Comparison of ENCODE assay signal across 1 cellular context in the genomic region with DNA sequence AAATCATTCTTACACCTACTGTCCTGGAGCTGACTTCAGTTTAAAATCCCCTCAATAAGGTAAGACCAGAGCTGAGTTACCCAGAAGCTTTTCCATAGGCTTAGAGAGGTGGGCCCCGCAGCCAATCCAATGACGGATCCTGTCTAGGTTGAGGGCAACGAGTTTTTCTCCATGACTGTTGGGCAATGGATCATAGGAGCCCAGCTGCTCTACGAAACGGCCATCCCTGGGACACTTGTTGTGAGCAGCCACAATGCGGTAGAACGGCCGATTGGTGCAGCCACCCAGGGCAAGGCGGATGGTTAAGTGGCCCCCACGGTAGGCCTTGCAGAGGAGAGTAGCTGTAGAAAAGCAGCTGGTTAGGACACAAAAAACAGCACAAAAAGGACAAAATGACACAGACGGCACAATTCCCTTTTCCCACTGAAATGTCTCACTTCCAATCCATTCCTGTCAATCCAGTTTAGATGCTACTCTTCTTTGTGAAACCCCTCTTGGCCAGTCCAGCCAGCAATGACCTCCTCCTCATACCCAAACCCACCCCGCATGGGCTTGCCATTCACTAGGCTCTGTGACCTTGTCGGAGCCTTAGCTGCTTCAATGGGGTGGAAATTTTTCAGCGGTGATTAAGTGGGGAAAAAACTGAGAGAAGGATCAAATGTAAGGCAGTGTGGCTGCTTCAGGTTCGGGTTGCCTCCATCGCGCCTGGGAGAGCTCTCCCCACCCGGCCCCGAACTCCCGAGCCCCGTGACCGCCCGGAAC.
TF ChIP-seq lines count a peak whose summit lies in the region.

No MANE protein-coding gene starts in this region.

TF ChIP-seq in HepG2, 621 proteins besides CTCF, POLR2A, EP300 and RAD21 (continued from another document and continues in another):
- TF ChIP-seq, protein P1, sequence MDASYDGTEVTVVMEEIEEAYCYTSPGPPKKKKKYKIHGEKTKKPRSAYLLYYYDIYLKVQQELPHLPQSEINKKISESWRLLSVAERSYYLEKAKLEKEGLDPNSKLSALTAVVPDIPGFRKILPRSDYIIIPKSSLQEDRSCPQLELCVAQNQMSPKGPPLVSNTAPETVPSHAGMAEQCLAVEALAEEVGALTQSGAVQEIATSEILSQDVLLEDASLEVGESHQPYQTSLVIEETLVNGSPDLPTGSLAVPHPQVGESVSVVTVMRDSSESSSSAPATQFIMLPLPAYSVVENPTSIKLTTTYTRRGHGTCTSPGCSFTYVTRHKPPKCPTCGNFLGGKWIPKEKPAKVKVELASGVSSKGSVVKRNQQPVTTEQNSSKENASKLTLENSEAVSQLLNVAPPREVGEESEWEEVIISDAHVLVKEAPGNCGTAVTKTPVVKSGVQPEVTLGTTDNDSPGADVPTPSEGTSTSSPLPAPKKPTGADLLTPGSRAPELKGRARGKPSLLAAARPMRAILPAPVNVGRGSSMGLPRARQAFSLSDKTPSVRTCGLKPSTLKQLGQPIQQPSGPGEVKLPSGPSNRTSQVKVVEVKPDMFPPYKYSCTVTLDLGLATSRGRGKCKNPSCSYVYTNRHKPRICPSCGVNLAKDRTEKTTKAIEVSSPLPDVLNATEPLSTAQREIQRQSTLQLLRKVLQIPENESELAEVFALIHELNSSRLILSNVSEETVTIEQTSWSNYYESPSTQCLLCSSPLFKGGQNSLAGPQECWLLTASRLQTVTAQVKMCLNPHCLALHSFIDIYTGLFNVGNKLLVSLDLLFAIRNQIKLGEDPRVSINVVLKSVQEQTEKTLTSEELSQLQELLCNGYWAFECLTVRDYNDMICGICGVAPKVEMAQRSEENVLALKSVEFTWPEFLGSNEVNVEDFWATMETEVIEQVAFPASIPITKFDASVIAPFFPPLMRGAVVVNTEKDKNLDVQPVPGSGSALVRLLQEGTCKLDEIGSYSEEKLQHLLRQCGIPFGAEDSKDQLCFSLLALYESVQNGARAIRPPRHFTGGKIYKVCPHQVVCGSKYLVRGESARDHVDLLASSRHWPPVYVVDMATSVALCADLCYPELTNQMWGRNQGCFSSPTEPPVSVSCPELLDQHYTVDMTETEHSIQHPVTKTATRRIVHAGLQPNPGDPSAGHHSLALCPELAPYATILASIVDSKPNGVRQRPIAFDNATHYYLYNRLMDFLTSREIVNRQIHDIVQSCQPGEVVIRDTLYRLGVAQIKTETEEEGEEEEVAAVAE (CRISPR knock-in tag; IDR thresholded peaks at IDR 0.05; ENCODE audit: borderline replicate concordance), result peak; percentile 76
- TF ChIP-seq, protein P2, sequence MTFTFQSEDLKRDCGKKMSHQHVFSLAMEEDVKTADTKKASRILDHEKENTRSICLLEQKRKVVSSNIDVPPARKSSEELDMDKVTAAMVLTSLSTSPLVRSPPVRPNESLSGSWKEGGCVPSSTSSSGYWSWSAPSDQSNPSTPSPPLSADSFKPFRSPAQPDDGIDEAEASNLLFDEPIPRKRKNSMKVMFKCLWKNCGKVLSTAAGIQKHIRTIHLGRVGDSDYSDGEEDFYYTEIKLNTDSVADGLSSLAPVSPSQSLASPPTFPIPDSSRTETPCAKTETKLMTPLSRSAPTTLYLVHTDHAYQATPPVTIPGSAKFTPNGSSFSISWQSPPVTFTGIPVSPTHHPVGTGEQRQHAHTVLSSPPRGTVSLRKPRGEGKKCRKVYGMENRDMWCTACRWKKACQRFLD (CRISPR knock-in tag; IDR thresholded peaks at IDR 0.05; ENCODE audit: borderline replicate concordance), result no peak
- TF ChIP-seq ZNF44 (CRISPR knock-in tag; IDR thresholded peaks at IDR 0.05) (no peak; the same call in 1 of the 2 replicates), ISX (CRISPR knock-in tag; conservative IDR thresholded peaks at IDR 0.05) (0 out of 2 replicates have a peak, but pooled peaks have one; percentile 47), MED13 (CRISPR knock-in tag; IDR thresholded peaks at IDR 0.05) (0 out of 2 replicates have a peak, but pooled peaks have one; percentile 40), ZNF572 (CRISPR knock-in tag; IDR thresholded peaks at IDR 0.05) (no peak), DR1 (CRISPR knock-in tag; IDR thresholded peaks at IDR 0.05) (no peak; the same call in 1 of the 2 replicates), FOXC1 (CRISPR knock-in tag; IDR thresholded peaks at IDR 0.05; ENCODE audit: borderline replicate concordance) (no peak), ATAD3A (CRISPR knock-in tag; IDR thresholded peaks at IDR 0.05) (no peak), ZFP90 (CRISPR knock-in tag; IDR thresholded peaks at IDR 0.05; ENCODE audit: borderline replicate concordance) (no peak), SPEN (CRISPR knock-in tag; IDR thresholded peaks at IDR 0.05; ENCODE audit: low read depth) (no peak), ZNF788 (CRISPR knock-in tag; IDR thresholded peaks at IDR 0.05; ENCODE audit: borderline replicate concordance) (no peak), ZNF570 (CRISPR knock-in tag; IDR thresholded peaks at IDR 0.05; ENCODE audit: borderline replicate concordance) (no peak), NR2F2 (IDR thresholded peaks at IDR 0.05; ENCODE audit: borderline replicate concordance, low read depth) (no peak), ZNF878 (CRISPR knock-in tag; IDR thresholded peaks at IDR 0.05) (no peak), AKAP8 (CRISPR knock-in tag; IDR thresholded peaks at IDR 0.05) (no peak), NAIF1 (CRISPR knock-in tag; IDR thresholded peaks at IDR 0.05; ENCODE audit: borderline replicate concordance) (0 out of 2 replicates have a peak, but pooled peaks have one; percentile 4), PHB2 (IDR thresholded peaks at IDR 0.05; ENCODE audit: partially characterized antibody) (no peak), TEAD3 (CRISPR knock-in tag; optimal IDR thresholded peaks at IDR 0.05; ENCODE audit: borderline replicate concordance) (no peak), ZNF674 (CRISPR knock-in tag; IDR thresholded peaks at IDR 0.05; ENCODE audit: low read depth) (no peak), ZFP36 (IDR thresholded peaks at IDR 0.05; ENCODE audit: borderline replicate concordance, low read depth, low read length, partially characterized antibody) (no peak), ATF7-NPFF (CRISPR knock-in tag; IDR thresholded peaks at IDR 0.05; ENCODE audit: low read depth) (0 out of 2 replicates have a peak, but pooled peaks have one; percentile 42), U2AF2 (IDR thresholded peaks at IDR 0.05; ENCODE audit: low read depth, low read length) (no peak), ZNF616 (CRISPR knock-in tag; IDR thresholded peaks at IDR 0.05; ENCODE audit: low read depth) (no peak), THAP11 (CRISPR knock-in tag; IDR thresholded peaks at IDR 0.05) (no peak), ZNF546 (CRISPR knock-in tag; conservative IDR thresholded peaks at IDR 0.05) (no peak), TGIF2 (CRISPR knock-in tag; IDR thresholded peaks at IDR 0.05) (peak; percentile 56; the same call in 1 of the 2 replicates), REXO4 (CRISPR knock-in tag; IDR thresholded peaks at IDR 0.05; ENCODE audit: borderline replicate concordance) (no peak), NCOA1 (CRISPR knock-in tag; IDR thresholded peaks at IDR 0.05) (no peak)
- TF ChIP-seq, protein P3, sequence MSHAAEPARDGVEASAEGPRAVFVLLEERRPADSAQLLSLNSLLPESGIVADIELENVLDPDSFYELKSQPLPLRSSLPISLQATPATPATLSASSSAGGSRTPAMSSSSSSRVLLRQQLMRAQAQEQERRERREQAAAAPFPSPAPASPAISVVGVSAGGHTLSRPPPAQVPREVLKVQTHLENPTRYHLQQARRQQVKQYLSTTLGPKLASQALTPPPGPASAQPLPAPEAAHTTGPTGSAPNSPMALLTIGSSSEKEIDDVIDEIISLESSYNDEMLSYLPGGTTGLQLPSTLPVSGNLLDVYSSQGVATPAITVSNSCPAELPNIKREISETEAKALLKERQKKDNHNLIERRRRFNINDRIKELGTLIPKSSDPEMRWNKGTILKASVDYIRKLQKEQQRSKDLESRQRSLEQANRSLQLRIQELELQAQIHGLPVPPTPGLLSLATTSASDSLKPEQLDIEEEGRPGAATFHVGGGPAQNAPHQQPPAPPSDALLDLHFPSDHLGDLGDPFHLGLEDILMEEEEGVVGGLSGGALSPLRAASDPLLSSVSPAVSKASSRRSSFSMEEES (CRISPR knock-in tag; IDR thresholded peaks at IDR 0.05), result no peak
- TF ChIP-seq, protein P4, sequence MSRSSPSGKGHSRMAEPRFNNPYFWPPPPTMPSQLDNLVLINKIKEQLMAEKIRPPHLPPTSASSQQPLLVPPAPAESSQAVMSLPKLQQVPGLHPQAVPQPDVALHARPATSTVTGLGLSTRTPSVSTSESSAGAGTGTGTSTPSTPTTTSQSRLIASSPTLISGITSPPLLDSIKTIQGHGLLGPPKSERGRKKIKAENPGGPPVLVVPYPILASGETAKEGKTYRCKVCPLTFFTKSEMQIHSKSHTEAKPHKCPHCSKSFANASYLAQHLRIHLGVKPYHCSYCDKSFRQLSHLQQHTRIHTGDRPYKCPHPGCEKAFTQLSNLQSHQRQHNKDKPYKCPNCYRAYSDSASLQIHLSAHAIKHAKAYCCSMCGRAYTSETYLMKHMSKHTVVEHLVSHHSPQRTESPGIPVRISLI (CRISPR knock-in tag; IDR thresholded peaks at IDR 0.05; ENCODE audit: borderline replicate concordance), result 0 out of 2 replicates have a peak, but pooled peaks have one; percentile 22
- TF ChIP-seq, protein P5, sequence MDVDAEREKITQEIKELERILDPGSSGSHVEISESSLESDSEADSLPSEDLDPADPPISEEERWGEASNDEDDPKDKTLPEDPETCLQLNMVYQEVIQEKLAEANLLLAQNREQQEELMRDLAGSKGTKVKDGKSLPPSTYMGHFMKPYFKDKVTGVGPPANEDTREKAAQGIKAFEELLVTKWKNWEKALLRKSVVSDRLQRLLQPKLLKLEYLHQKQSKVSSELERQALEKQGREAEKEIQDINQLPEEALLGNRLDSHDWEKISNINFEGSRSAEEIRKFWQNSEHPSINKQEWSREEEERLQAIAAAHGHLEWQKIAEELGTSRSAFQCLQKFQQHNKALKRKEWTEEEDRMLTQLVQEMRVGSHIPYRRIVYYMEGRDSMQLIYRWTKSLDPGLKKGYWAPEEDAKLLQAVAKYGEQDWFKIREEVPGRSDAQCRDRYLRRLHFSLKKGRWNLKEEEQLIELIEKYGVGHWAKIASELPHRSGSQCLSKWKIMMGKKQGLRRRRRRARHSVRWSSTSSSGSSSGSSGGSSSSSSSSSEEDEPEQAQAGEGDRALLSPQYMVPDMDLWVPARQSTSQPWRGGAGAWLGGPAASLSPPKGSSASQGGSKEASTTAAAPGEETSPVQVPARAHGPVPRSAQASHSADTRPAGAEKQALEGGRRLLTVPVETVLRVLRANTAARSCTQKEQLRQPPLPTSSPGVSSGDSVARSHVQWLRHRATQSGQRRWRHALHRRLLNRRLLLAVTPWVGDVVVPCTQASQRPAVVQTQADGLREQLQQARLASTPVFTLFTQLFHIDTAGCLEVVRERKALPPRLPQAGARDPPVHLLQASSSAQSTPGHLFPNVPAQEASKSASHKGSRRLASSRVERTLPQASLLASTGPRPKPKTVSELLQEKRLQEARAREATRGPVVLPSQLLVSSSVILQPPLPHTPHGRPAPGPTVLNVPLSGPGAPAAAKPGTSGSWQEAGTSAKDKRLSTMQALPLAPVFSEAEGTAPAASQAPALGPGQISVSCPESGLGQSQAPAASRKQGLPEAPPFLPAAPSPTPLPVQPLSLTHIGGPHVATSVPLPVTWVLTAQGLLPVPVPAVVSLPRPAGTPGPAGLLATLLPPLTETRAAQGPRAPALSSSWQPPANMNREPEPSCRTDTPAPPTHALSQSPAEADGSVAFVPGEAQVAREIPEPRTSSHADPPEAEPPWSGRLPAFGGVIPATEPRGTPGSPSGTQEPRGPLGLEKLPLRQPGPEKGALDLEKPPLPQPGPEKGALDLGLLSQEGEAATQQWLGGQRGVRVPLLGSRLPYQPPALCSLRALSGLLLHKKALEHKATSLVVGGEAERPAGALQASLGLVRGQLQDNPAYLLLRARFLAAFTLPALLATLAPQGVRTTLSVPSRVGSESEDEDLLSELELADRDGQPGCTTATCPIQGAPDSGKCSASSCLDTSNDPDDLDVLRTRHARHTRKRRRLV (CRISPR knock-in tag; IDR thresholded peaks at IDR 0.05), result no peak
- TF ChIP-seq, protein P6, sequence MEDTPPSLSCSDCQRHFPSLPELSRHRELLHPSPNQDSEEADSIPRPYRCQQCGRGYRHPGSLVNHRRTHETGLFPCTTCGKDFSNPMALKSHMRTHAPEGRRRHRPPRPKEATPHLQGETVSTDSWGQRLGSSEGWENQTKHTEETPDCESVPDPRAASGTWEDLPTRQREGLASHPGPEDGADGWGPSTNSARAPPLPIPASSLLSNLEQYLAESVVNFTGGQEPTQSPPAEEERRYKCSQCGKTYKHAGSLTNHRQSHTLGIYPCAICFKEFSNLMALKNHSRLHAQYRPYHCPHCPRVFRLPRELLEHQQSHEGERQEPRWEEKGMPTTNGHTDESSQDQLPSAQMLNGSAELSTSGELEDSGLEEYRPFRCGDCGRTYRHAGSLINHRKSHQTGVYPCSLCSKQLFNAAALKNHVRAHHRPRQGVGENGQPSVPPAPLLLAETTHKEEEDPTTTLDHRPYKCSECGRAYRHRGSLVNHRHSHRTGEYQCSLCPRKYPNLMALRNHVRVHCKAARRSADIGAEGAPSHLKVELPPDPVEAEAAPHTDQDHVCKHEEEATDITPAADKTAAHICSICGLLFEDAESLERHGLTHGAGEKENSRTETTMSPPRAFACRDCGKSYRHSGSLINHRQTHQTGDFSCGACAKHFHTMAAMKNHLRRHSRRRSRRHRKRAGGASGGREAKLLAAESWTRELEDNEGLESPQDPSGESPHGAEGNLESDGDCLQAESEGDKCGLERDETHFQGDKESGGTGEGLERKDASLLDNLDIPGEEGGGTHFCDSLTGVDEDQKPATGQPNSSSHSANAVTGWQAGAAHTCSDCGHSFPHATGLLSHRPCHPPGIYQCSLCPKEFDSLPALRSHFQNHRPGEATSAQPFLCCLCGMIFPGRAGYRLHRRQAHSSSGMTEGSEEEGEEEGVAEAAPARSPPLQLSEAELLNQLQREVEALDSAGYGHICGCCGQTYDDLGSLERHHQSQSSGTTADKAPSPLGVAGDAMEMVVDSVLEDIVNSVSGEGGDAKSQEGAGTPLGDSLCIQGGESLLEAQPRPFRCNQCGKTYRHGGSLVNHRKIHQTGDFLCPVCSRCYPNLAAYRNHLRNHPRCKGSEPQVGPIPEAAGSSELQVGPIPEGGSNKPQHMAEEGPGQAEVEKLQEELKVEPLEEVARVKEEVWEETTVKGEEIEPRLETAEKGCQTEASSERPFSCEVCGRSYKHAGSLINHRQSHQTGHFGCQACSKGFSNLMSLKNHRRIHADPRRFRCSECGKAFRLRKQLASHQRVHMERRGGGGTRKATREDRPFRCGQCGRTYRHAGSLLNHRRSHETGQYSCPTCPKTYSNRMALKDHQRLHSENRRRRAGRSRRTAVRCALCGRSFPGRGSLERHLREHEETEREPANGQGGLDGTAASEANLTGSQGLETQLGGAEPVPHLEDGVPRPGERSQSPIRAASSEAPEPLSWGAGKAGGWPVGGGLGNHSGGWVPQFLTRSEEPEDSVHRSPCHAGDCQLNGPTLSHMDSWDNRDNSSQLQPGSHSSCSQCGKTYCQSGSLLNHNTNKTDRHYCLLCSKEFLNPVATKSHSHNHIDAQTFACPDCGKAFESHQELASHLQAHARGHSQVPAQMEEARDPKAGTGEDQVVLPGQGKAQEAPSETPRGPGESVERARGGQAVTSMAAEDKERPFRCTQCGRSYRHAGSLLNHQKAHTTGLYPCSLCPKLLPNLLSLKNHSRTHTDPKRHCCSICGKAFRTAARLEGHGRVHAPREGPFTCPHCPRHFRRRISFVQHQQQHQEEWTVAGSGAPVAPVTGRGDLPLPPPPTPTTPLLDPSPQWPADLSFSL (CRISPR knock-in tag; IDR thresholded peaks at IDR 0.05), result no peak
- TF ChIP-seq, protein P7, sequence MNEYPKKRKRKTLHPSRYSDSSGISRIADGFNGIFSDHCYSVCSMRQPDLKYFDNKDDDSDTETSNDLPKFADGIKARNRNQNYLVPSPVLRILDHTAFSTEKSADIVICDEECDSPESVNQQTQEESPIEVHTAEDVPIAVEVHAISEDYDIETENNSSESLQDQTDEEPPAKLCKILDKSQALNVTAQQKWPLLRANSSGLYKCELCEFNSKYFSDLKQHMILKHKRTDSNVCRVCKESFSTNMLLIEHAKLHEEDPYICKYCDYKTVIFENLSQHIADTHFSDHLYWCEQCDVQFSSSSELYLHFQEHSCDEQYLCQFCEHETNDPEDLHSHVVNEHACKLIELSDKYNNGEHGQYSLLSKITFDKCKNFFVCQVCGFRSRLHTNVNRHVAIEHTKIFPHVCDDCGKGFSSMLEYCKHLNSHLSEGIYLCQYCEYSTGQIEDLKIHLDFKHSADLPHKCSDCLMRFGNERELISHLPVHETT (CRISPR knock-in tag; conservative IDR thresholded peaks at IDR 0.05), result no peak
